In the genomic region with DNA sequence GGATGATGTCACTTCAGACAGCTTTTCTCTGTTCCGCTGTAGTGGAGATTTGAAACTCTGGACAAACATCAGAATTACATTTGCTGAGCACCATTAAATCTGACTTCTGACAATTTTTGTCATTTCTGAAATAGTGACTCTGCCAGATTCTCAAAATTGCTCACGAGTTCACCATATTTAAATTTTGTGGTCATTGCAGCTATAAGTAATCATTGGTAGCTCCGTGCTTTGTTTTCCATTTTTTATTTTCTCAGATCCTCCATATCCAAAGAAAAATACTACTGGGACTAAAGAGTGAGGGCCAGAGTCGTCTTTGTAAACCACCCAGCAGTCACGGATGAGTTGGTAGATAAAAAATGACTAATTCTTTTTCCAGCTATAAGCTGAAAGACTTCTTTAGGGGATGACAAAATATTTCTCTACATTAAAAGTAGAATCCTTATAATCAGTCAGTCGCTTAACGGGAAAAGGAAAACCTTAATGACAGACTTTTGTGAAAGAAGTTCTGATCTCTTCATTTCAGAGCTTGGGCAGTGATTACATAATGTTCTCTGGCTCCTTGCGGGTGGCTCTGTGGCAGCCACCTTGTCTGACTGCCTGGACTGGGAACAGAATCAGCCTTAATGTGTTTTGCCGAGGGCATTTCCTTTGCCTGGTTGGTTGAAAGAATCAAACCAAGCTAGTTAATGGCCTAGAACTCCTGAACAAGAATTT, we compare ENCODE assay signal across 8 cellular contexts. TPM values are rescaled to one million over a fixed set of nuclear protein-coding genes. Genes with fewer than 3 reads are reported as not detected.
A peak's percentile ranks its signal among the peaks of the same experiment; 100 is the strongest.
DNase-seq lines count a peak whose midpoint lies in the region; ATAC-seq and TF ChIP-seq lines count a peak whose summit lies in the region.

No MANE protein-coding gene starts in this region.

- intact Hi-C loops in Calu3 (cut with micrococcal nuclease; ENCODE audit: unreplicated experiment): loop anchor here (2.0 to 10.0 kb wide), 3 partner anchors 80 to 350 kb away; no protein-coding TSS in a partner anchor
- intact Hi-C loops in left ventricle myocardium superior (cut with micrococcal nuclease): loop anchor here (10.0 kb wide), 1 partner anchor 120 kb away; no protein-coding TSS in a partner anchor

- H3K27ac ChIP-seq in rectal smooth muscle tissue (ENCODE audit: low read depth, low read length): peak overlapping the region; percentile 77

- TF ChIP-seq CTCF in Calu3 (IDR thresholded peaks at IDR 0.05; ENCODE audit: unreplicated experiment): no peak

- ATAC-seq in GM19463 (IDR thresholded peaks at IDR 0.05; ENCODE audit: unreplicated experiment): peak; percentile 47
- ATAC-seq in activated naive CD8-positive, alpha-beta T cell treated with anti-CD3 and anti-CD28 coated beads, Interleukin-2, amount 50 U/mL, for 24 hours: peak; percentile 15
- peak; percentile 34 for ATAC-seq in left ventricle myocardium superior

- peak overlapping the region; percentile 74 for H3K4me3 Mint-ChIP-seq in Calu3 (ENCODE audit: low read depth, unreplicated experiment)
- peak overlapping the region; percentile 77 to 94 (median 82) for H3K4me3 Mint-ChIP-seq in IgD-negative memory B cell
- H3K4me3 Mint-ChIP-seq in activated naive CD8-positive, alpha-beta T cell treated with anti-CD3 and anti-CD28 coated beads, Interleukin-2, amount 50 U/mL, for 24 hours: peak overlapping the region; percentile 89

- peak overlapping the region; percentile 12 for H3K9ac ChIP-seq in rectal smooth muscle tissue (ENCODE audit: low read length)

- peak overlapping the region; percentile 83 for H3K27ac Mint-ChIP-seq in Calu3 (ENCODE audit: unreplicated experiment)
- peak overlapping the region; percentile 11 to 91 (median 85) for H3K27ac Mint-ChIP-seq in IgD-negative memory B cell
- peak overlapping the region; percentile 82 for H3K27ac Mint-ChIP-seq in activated naive CD8-positive, alpha-beta T cell treated with anti-CD3 and anti-CD28 coated beads, Interleukin-2, amount 50 U/mL, for 24 hours

- peaks cover 21% of the 10 kb centered on the region for H3K4me1 ChIP-seq in rectal smooth muscle tissue (ENCODE audit: control insufficient read depth, insufficient read depth, low read length)

- DNase-seq in Calu3 (peak; percentile 22), left ventricle myocardium superior (peak; percentile 48)
- no peak for DNase-seq in activated naive CD8-positive, alpha-beta T cell treated with anti-CD3 and anti-CD28 coated beads, Interleukin-2, amount 50 U/mL, for 24 hours
- no peak for DNase-seq in activated CD8-positive, alpha-beta memory T cell treated with anti-CD3 and anti-CD28 coated beads, Interleukin-2, amount 50 U/mL, for 4 hours
- DNase-seq in central memory CD4-positive, alpha-beta T cell: no peak

- H3K36me3 Mint-ChIP-seq in Calu3 (ENCODE audit: insufficient read depth, unreplicated experiment) (peaks cover 33% of the 10 kb centered on the region), IgD-negative memory B cell (peaks cover 2% of the 10 kb centered on the region)
- H3K36me3 Mint-ChIP-seq in activated naive CD8-positive, alpha-beta T cell treated with anti-CD3 and anti-CD28 coated beads, Interleukin-2, amount 50 U/mL, for 24 hours (ENCODE audit: low read depth): no peaks in the 10 kb centered on the region

- H3K9me3 Mint-ChIP-seq in Calu3 (ENCODE audit: low read depth, unreplicated experiment) (no peaks in the 10 kb centered on the region), IgD-negative memory B cell (no peaks in the 10 kb centered on the region)
- H3K9me3 Mint-ChIP-seq in activated naive CD8-positive, alpha-beta T cell treated with anti-CD3 and anti-CD28 coated beads, Interleukin-2, amount 50 U/mL, for 24 hours: no peaks in the 10 kb centered on the region

- peak overlapping the region; percentile 52 for H3K4me3 ChIP-seq in rectal smooth muscle tissue (ENCODE audit: low read length)

- H3K27me3 ChIP-seq in rectal smooth muscle tissue (ENCODE audit: control insufficient read depth, insufficient read depth, low read length): no peaks in the 10 kb centered on the region

- H3K4me1 Mint-ChIP-seq in Calu3 (ENCODE audit: low read depth, unreplicated experiment): peaks cover 38% of the 10 kb centered on the region
- H3K4me1 Mint-ChIP-seq in IgD-negative memory B cell: peaks cover 23 to 45% (median 44%) of the 10 kb centered on the region in 3 donors
- peaks cover 66% of the 10 kb centered on the region for H3K4me1 Mint-ChIP-seq in activated naive CD8-positive, alpha-beta T cell treated with anti-CD3 and anti-CD28 coated beads, Interleukin-2, amount 50 U/mL, for 24 hours

- H3K27me3 Mint-ChIP-seq in Calu3 (ENCODE audit: unreplicated experiment) (no peaks in the 10 kb centered on the region), IgD-negative memory B cell (peaks cover 1% of the 10 kb centered on the region)
- no peaks in the 10 kb centered on the region for H3K27me3 Mint-ChIP-seq in activated naive CD8-positive, alpha-beta T cell treated with anti-CD3 and anti-CD28 coated beads, Interleukin-2, amount 50 U/mL, for 24 hours

- H3K36me3 ChIP-seq in rectal smooth muscle tissue (ENCODE audit: control insufficient read depth, insufficient read depth, low read length): peaks cover 4% of the 10 kb centered on the region

- CTCF ChIA-PET in Calu3 (lab: Charles Lee): no interaction called here

- BruUV-seq in Calu3 (replicated peaks; lab: Mats Ljungman, UMichigan): no TSS peak

RNA-seq across cellular contexts. Expression of a gene that starts 2.3 kb away (rescaled TPM):
- total RNA-seq in Calu3 (2022): 357 and 362 TPM in 2 replicates
- polyA plus RNA-seq in IgD-negative memory B cell: 538 TPM
- total RNA-seq in left ventricle myocardium superior: 519 TPM

Comparison
In these comparisons a context has a peak if more than half of its experiments do, and no peak if none do; other contexts are left out.
1. DNase-seq: peak in Calu3 (single experiment) and left ventricle myocardium superior (single experiment); none in activated naive CD8-positive, alpha-beta T cell treated with anti-CD3 and anti-CD28 coated beads, Interleukin-2, amount 50 U/mL, for 24 hours (single experiment), activated CD8-positive, alpha-beta memory T cell treated with anti-CD3 and anti-CD28 coated beads, Interleukin-2, amount 50 U/mL, for 4 hours (single experiment) and central memory CD4-positive, alpha-beta T cell (single experiment).
2. Peak in every context shown above with its lines, with median percentiles within 50 percentile points of each other: H3K27ac Mint-ChIP-seq, H3K4me3 Mint-ChIP-seq and ATAC-seq.